ENCODE assay signal across 19 cellular contexts in genomic region chr7:50367570-50367969, GRCh38.
DNase-seq lines count a peak whose midpoint lies in the region; ATAC-seq and TF ChIP-seq lines count a peak whose summit lies in the region.
"Had no signal": no experiment of that assay in that cellular context is flagged by ENCODE, and none has a peak within 500 bp of the region (broad histone marks: within the 10 kb centered on the region; RNA-seq: fewer than 3 reads in every experiment).

No MANE protein-coding gene starts in this region.

- H3K4me3 ChIP-seq in DND-41 (ENCODE audit: low read depth in 1 of 2, low read length in 2 of 2), result no peak overlapping the region
- H3K4me3 ChIP-seq: colonic mucosa, SJSA1, testis had no signal

- H3K4me3 Mint-ChIP-seq in CD4-positive, alpha-beta T cell, result peak overlapping the region; percentile 71
- peak overlapping the region; percentile 53 for H3K4me3 Mint-ChIP-seq in activated CD4-positive, alpha-beta memory T cell treated with anti-CD3 and anti-CD28 coated beads for 36 hours
- H3K4me3 Mint-ChIP-seq in effector memory CD8-positive, alpha-beta T cell, result peak overlapping the region; percentile 63 to 71
- H3K4me3 Mint-ChIP-seq in osteocyte (ENCODE audit: unreplicated experiment), result no peak overlapping the region

- POLR2A ChIA-PET in CD4-positive, alpha-beta T cell (lab: Charles Lee), result interaction anchor here (0.9 to 43.3 kb wide), 14 partner anchors 7 to 225 kb away, joined by 3 to 2111 read pairs (median 8); partner anchors contain the start of gene IKZF1
- POLR2A ChIA-PET in activated CD4-positive, alpha-beta memory T cell treated with anti-CD3 and anti-CD28 coated beads for 36 hours (lab: Charles Lee), result interaction anchor here (1.1 to 22.4 kb wide), 16 partner anchors 20 to 161 kb away, joined by 3 to 487 read pairs (median 8); partner anchors contain the start of gene FIGNL1

- peaks cover 88% of the 10 kb centered on the region for H3K79me2 ChIP-seq in DND-41 (ENCODE audit: insufficient read depth, low read length)

- TF ChIP-seq CTCF in CD4-positive, alpha-beta T cell (IDR thresholded peaks at IDR 0.05), result no peak
- TF ChIP-seq CTCF in DND-41 (IDR thresholded peaks at IDR 0.05; ENCODE audit: borderline replicate concordance, extremely low read depth, low read length, poor library complexity, severe bottlenecking) (no peak), osteocyte (IDR thresholded peaks at IDR 0.05) (no peak)

- H3K36me3 Mint-ChIP-seq in CD4-positive, alpha-beta T cell (ENCODE audit: low read depth), result peaks cover 96% of the 10 kb centered on the region
- peaks cover 78% of the 10 kb centered on the region for H3K36me3 Mint-ChIP-seq in activated CD4-positive, alpha-beta memory T cell treated with anti-CD3 and anti-CD28 coated beads for 36 hours
- H3K36me3 Mint-ChIP-seq in effector memory CD8-positive, alpha-beta T cell (ENCODE audit: insufficient read depth), result peaks cover 76% of the 10 kb centered on the region
- no peaks in the 10 kb centered on the region for H3K36me3 Mint-ChIP-seq in osteocyte (ENCODE audit: unreplicated experiment)

- in situ Hi-C loops in ACHN (cut with HindIII; ENCODE audit: low pct_ligation_motif_present, low pct_unique_long_range_greater_than_20kb, low sequenced_read_pairs), result no loop called here

- H3K9me3 ChIP-seq in CD4-positive, alpha-beta T cell (ENCODE audit: control insufficient read depth, low read length), result no peaks in the 10 kb centered on the region
- H3K9me3 ChIP-seq in DND-41 (ENCODE audit: insufficient read depth, low read length, severe bottlenecking), result no peaks in the 10 kb centered on the region
- H3K9me3 ChIP-seq: colonic mucosa, SJSA1, testis had no signal

- no peaks in the 10 kb centered on the region for H3K9me3 Mint-ChIP-seq in CD4-positive, alpha-beta T cell
- peaks cover 2% of the 10 kb centered on the region for H3K9me3 Mint-ChIP-seq in activated CD4-positive, alpha-beta memory T cell treated with anti-CD3 and anti-CD28 coated beads for 36 hours
- peaks cover 3 to 7% of the 10 kb centered on the region in 2 donors for H3K9me3 Mint-ChIP-seq in effector memory CD8-positive, alpha-beta T cell
- peaks cover 13% of the 10 kb centered on the region for H3K9me3 Mint-ChIP-seq in osteocyte (ENCODE audit: unreplicated experiment)

- peak overlapping the region; percentile 68 for H3K27ac ChIP-seq in CD4-positive, alpha-beta T cell (ENCODE audit: low read depth, low read length)
- peak overlapping the region; percentile 24; the same call in 1 of the 2 replicates for H3K27ac ChIP-seq in DND-41 (ENCODE audit: low read length)
- H3K27ac ChIP-seq: SJSA1, testis had no signal

- peaks cover 97% of the 10 kb centered on the region for H3K4me1 Mint-ChIP-seq in CD4-positive, alpha-beta T cell (ENCODE audit: low read depth)
- H3K4me1 Mint-ChIP-seq in activated CD4-positive, alpha-beta memory T cell treated with anti-CD3 and anti-CD28 coated beads for 36 hours (ENCODE audit: low read depth), result peaks cover 97% of the 10 kb centered on the region
- peaks cover 72 to 73% of the 10 kb centered on the region in 2 donors for H3K4me1 Mint-ChIP-seq in effector memory CD8-positive, alpha-beta T cell (ENCODE audit: low read depth in 2 of 2)
- no peaks in the 10 kb centered on the region for H3K4me1 Mint-ChIP-seq in osteocyte (ENCODE audit: unreplicated experiment)

- intact Hi-C loops in CD4-positive, alpha-beta T cell (cut with DNase I, micrococcal nuclease), result loop anchor here (5.0 kb wide), 2 partner anchors 35 to 275 kb away; partner anchors contain the start of gene ZPBP (in 1 of the 2)
- intact Hi-C loops in activated CD4-positive, alpha-beta memory T cell treated with anti-CD3 and anti-CD28 coated beads for 36 hours (cut with micrococcal nuclease), result loop anchor here (1.0 to 10.0 kb wide), 7 partner anchors 17 to 757 kb away; no protein-coding TSS in a partner anchor

- no peak overlapping the region for H3K27ac Mint-ChIP-seq in CD4-positive, alpha-beta T cell
- peak overlapping the region; percentile 93 for H3K27ac Mint-ChIP-seq in activated CD4-positive, alpha-beta memory T cell treated with anti-CD3 and anti-CD28 coated beads for 36 hours
- peak overlapping the region; percentile 88 to 89 for H3K27ac Mint-ChIP-seq in effector memory CD8-positive, alpha-beta T cell
- no peak overlapping the region for H3K27ac Mint-ChIP-seq in osteocyte (ENCODE audit: unreplicated experiment)

- H3K36me3 ChIP-seq in DND-41 (ENCODE audit: insufficient read depth, low read length), result peaks cover 92% of the 10 kb centered on the region
- H3K36me3 ChIP-seq: colonic mucosa, SJSA1 had no signal

- CTCF ChIA-PET in CD4-positive, alpha-beta T cell (lab: Charles Lee), result interaction anchor here (0.8 to 6.4 kb wide), 19 partner anchors 17 to 275 kb away, joined by 3 to 87 read pairs (median 6); no protein-coding TSS in a partner anchor
- CTCF ChIA-PET in activated CD4-positive, alpha-beta memory T cell treated with anti-CD3 and anti-CD28 coated beads for 36 hours (lab: Charles Lee), result interaction anchor here (0.8 to 14.5 kb wide), 28 partner anchors 9 to 274 kb away, joined by 3 to 167 read pairs (median 4); partner anchors contain the start of genes IKZF1 and ZPBP

- no peaks in the 10 kb centered on the region for H3K27me3 ChIP-seq in CD4-positive, alpha-beta T cell (ENCODE audit: control insufficient read depth, insufficient read depth, low read length)
- no peaks in the 10 kb centered on the region for H3K27me3 ChIP-seq in DND-41 (ENCODE audit: insufficient read depth, low read length, poor library complexity)
- H3K27me3 ChIP-seq: colonic mucosa, SJSA1, testis had no signal

- H2AFZ ChIP-seq in DND-41 (ENCODE audit: low read depth, low read length), result no peak overlapping the region

- no peak for DNase-seq in CD4-positive, alpha-beta T cell
- DNase-seq in DND-41 (no peak), osteocyte (ENCODE audit: extremely low spot score, unreplicated experiment) (no peak), ACHN (no peak)
- DNase-seq in activated CD4-positive, alpha-beta memory T cell treated with anti-CD3 and anti-CD28 coated beads for 36 hours, result peak; percentile 49
- no peak for DNase-seq in effector memory CD8-positive, alpha-beta T cell
- DNase-seq: activated CD4-positive, alpha-beta T cell treated with anti-CD3 and anti-CD28 coated beads, Interleukin-2, amount 50 U/mL, for 1 hour; activated effector memory CD4-positive, alpha-beta T cell treated with anti-CD3 and anti-CD28 coated beads, Interleukin-2, amount 50 U/mL, for 16 hours; colonic mucosa; islet precursor cell; mammary epithelial cell; NCI-H1105 treated with DMSO at 0.1 percent for 48 hours; NCI-H2107; NCI-H526 treated with DMSO at 0.1 percent for 48 hours; stimulated activated CD4-positive, alpha-beta T cell treated with anti-CD3 and anti-CD28 coated beads, Interleukin-4, amount 100 ng/mL, for 4 hours; T1000; testis had no signal

- peak; percentile 4 for ATAC-seq in CD4-positive, alpha-beta T cell (ENCODE audit: poor library complexity)
- ATAC-seq in DND-41 (ENCODE audit: insufficient read depth, low read depth), result no peak
- no peak for ATAC-seq in effector memory CD8-positive, alpha-beta T cell (replicated peaks)
- no peak for ATAC-seq in GM18867 (IDR thresholded peaks at IDR 0.05; ENCODE audit: unreplicated experiment)

- no peak overlapping the region for H3K4me2 ChIP-seq in DND-41 (ENCODE audit: insufficient read depth, low read length)

- no peaks in the 10 kb centered on the region; the same call in 1 of the 2 replicates for H4K20me1 ChIP-seq in DND-41 (ENCODE audit: insufficient read depth, low read length)

- H3K9ac ChIP-seq in DND-41 (ENCODE audit: low read depth, low read length), result no peak overlapping the region

- H3K27me3 Mint-ChIP-seq in CD4-positive, alpha-beta T cell, result no peaks in the 10 kb centered on the region
- no peaks in the 10 kb centered on the region for H3K27me3 Mint-ChIP-seq in activated CD4-positive, alpha-beta memory T cell treated with anti-CD3 and anti-CD28 coated beads for 36 hours
- H3K27me3 Mint-ChIP-seq in effector memory CD8-positive, alpha-beta T cell, result no peaks in the 10 kb centered on the region
- H3K27me3 Mint-ChIP-seq in osteocyte (ENCODE audit: unreplicated experiment), result no peaks in the 10 kb centered on the region

- peaks cover 8% of the 10 kb centered on the region for H3K4me1 ChIP-seq in DND-41 (ENCODE audit: insufficient read depth, low read length)
- H3K4me1 ChIP-seq: colonic mucosa, SJSA1, testis had no signal

Comparison
In these comparisons a context has a peak if more than half of its experiments do, and no peak if none do; other contexts are left out.
1. H3K27ac Mint-ChIP-seq: peak in activated CD4-positive, alpha-beta memory T cell treated with anti-CD3 and anti-CD28 coated beads for 36 hours (single experiment) and effector memory CD8-positive, alpha-beta T cell (2 of 2); none in CD4-positive, alpha-beta T cell (single experiment) and osteocyte (single experiment).